Comparison of ENCODE assay signal across 9 cellular contexts in the genomic region with DNA sequence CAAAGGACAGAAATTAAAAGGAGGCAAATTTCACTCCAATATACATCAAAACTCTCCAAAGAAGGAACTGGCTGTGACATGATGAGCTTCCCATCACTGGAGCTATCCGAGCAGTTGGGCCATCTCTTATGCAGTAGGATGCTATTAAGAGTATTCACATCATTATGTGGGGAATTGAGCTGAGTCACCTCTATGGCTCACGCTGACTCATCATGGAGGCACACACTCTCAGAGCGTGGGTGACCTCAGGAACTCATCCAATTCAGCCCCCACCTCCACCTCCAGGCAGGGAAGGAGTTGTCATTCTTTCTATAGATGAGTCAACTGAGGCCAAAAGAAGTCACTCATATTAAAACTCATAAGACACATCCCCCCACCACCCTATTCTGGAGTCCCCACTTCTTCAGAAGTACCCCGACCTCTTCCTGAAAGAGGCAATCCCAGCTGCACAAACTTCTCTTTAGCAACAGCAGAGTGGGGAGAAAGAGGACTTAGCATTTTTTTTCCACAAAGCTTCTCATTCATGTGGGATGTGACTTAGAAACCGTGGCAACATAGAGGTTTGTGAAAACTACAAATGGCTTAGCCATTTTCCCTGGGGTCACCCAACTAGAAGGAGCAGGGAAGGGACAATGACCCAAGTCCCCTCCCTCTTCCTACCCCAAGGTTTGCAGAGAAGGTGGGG. TPM values are rescaled to one million over a fixed set of nuclear protein-coding genes. Genes with fewer than 3 reads are reported as not detected.
DNase-seq lines count a peak whose midpoint lies in the region; ATAC-seq and TF ChIP-seq lines count a peak whose summit lies in the region.
"Had no signal": no experiment of that assay in that cellular context is flagged by ENCODE, and none has a peak within 500 bp of the region (broad histone marks: within the 10 kb centered on the region; RNA-seq: fewer than 3 reads in every experiment).

No MANE protein-coding gene starts in this region.

- H3K4me2 ChIP-seq in GM23248 (ENCODE audit: unreplicated experiment) = peak overlapping the region; percentile 69

- H3F3A ChIP-seq in GM23248 (ENCODE audit: insufficient read depth) = peaks cover 30% of the 10 kb centered on the region

- no peak overlapping the region for H3K27ac Mint-ChIP-seq in Caco-2 (ENCODE audit: unreplicated experiment)

- H2AFZ ChIP-seq in GM23248 = peak overlapping the region; percentile 42; the same call in 1 of the 2 replicates

- H3K9me2 ChIP-seq in GM23248 (ENCODE audit: insufficient read depth) = no peaks in the 10 kb centered on the region

- H3K4me3 ChIP-seq in AG09309 (ENCODE audit: control insufficient read depth, low read depth, low read length) (no peak overlapping the region), GM23248 (peak overlapping the region; percentile 10; the same call in 1 of the 2 replicates), SJCRH30 (no peak overlapping the region), Caco-2 (ENCODE audit: low read depth, low read length) (no peak overlapping the region)
- H3K4me3 ChIP-seq: ascending aorta had no signal

- no peaks in the 10 kb centered on the region for H3K4me1 Mint-ChIP-seq in Caco-2 (ENCODE audit: low read depth, unreplicated experiment)

- TF ChIP-seq CTCF in AG09309 (IDR thresholded peaks at IDR 0.05; ENCODE audit: control insufficient read depth, insufficient read depth, low read depth, low read length, missing control alignments) (no peak), Caco-2 (IDR thresholded peaks at IDR 0.05; ENCODE audit: insufficient read depth in 1 of 2, low read depth in 1 of 2, low read length in 1 of 2, severe bottlenecking in 1 of 2, unreplicated experiment in 1 of 2) (no peak)

- intact Hi-C loops in Caco-2 (cut with micrococcal nuclease; ENCODE audit: unreplicated experiment) = no loop called here

- CTCF ChIA-PET in Caco-2 (lab: Charles Lee) = no interaction called here

- WGBS in GM23248 (ENCODE audit: low coverage in 1 of 2, low lambda C conversion rate in 2 of 2, missing lambda C conversion rate in 2 of 2), 2 experiments = 20 to 21% methylated on average over 5 of the region's 5 CpGs

- peak overlapping the region; percentile 63 for H3K9ac ChIP-seq in GM23248

- H3K4me1 ChIP-seq in GM23248 (ENCODE audit: insufficient read depth) (peaks cover 52% of the 10 kb centered on the region), SJCRH30 (peaks cover 7% of the 10 kb centered on the region; the same call in 1 of the 2 replicates), Caco-2 (no peaks in the 10 kb centered on the region)
- H3K4me1 ChIP-seq: ascending aorta had no signal

- no peaks in the 10 kb centered on the region for H3K36me3 Mint-ChIP-seq in Caco-2 (ENCODE audit: insufficient read depth, unreplicated experiment)

- ATAC-seq in HG02588 (IDR thresholded peaks at IDR 0.05; ENCODE audit: unreplicated experiment) = no peak

- BruUV-seq in Caco-2 (replicated peaks; lab: Mats Ljungman, UMichigan) = no TSS peak

- H3K27me3 Mint-ChIP-seq in Caco-2 (ENCODE audit: insufficient read depth, unreplicated experiment) = no peaks in the 10 kb centered on the region

- H3K79me2 ChIP-seq in GM23248 (ENCODE audit: insufficient read depth) = no peaks in the 10 kb centered on the region

- no peaks in the 10 kb centered on the region for H3K9me3 ChIP-seq in GM23248 (ENCODE audit: low read depth)
- H3K9me3 ChIP-seq in SJCRH30 (replicated peaks) = no peaks in the 10 kb centered on the region
- H3K9me3 ChIP-seq in Caco-2 = no peaks in the 10 kb centered on the region
- H3K9me3 ChIP-seq: ascending aorta had no signal

- H3K4me3 Mint-ChIP-seq in Caco-2 (ENCODE audit: unreplicated experiment) = no peak overlapping the region

- H3K36me3 ChIP-seq in GM23248 (ENCODE audit: low read depth) = no peaks in the 10 kb centered on the region
- H3K36me3 ChIP-seq in SJCRH30 = no peaks in the 10 kb centered on the region
- H3K36me3 ChIP-seq in Caco-2 (ENCODE audit: control insufficient read depth, insufficient read depth, low read length) = no peaks in the 10 kb centered on the region
- H3K36me3 ChIP-seq: ascending aorta had no signal

- in situ Hi-C loops in GM23248 (cut with MboI) = no loop called here

- no peaks in the 10 kb centered on the region for H4K20me1 ChIP-seq in GM23248 (ENCODE audit: insufficient read depth)

- H3K9me3 Mint-ChIP-seq in Caco-2 (ENCODE audit: unreplicated experiment) = no peaks in the 10 kb centered on the region

- POLR2A ChIA-PET in Caco-2 (lab: Charles Lee) = no interaction called here

- H3K27ac ChIP-seq in GM23248 (peak overlapping the region; percentile 89), SJCRH30 (no peak overlapping the region)

- H3K27me3 ChIP-seq in GM23248 (replicated peaks; ENCODE audit: insufficient read depth) = no peaks in the 10 kb centered on the region
- no peaks in the 10 kb centered on the region for H3K27me3 ChIP-seq in SJCRH30
- no peaks in the 10 kb centered on the region for H3K27me3 ChIP-seq in Caco-2 (replicated peaks; ENCODE audit: control insufficient read depth, insufficient read depth, low read length)
- H3K27me3 ChIP-seq: ascending aorta had no signal

- DNase-seq in AG09309 (ENCODE audit: low read depth) = peak; percentile 96
- DNase-seq in GM23248 = peak; percentile 100
- DNase-seq in SJCRH30 = peak; percentile 38 to 47
- DNase-seq in fibroblast of gingiva (ENCODE audit: low read depth) = peak; percentile 92
- DNase-seq in stimulated activated CD4-positive, alpha-beta T cell treated with anti-CD3 and anti-CD28 coated beads, Interleukin-4, amount 100 ng/mL, for 4 hours = peak; percentile 35 to 63
- DNase-seq in Caco-2 = no peak
- no peak for DNase-seq in NCI-H2107 (lab: John Stamatoyannopoulos, UW)

RNA-seq across cellular contexts. Expression of a gene that starts 32.5 kb away (rescaled TPM):
- total RNA-seq in GM23248 (2014; rRNA removed; shearing (Covaris generic)) = not detected in 2 replicates
- polyA plus RNA-seq in GM23248 (2016; fragmentation: Nextera tagmentation; extraction: Ambion mirVana) = not detected in 2 replicates
- not detected in 2 replicates for total RNA-seq in SJCRH30 (2014; rRNA removed; shearing (Covaris generic))
- total RNA-seq in Caco-2 (2022) = not detected in 2 replicates
- total RNA-seq: ascending aorta had no signal

Comparison
In these comparisons a context has a peak if more than half of its experiments do, and no peak if none do; other contexts are left out.
1. DNase-seq: peak in AG09309 (single experiment), GM23248 (single experiment), SJCRH30 (2 of 2), fibroblast of gingiva (single experiment) and stimulated activated CD4-positive, alpha-beta T cell treated with anti-CD3 and anti-CD28 coated beads, Interleukin-4, amount 100 ng/mL, for 4 hours (2 of 2); none in Caco-2 (0 of 2) and NCI-H2107 (single experiment).